Comparison of ENCODE assay signal across 1 cellular context in genomic region chr11:117545706-117546105, GRCh38.
TF ChIP-seq lines count a peak whose summit lies in the region.

No MANE protein-coding gene starts in this region.

TF ChIP-seq in IMR-90, 13 proteins besides CTCF, POLR2A, EP300 and RAD21 (continued from another document):
- no peak for TF ChIP-seq MAZ (IDR thresholded peaks at IDR 0.05; ENCODE audit: borderline replicate concordance, low read depth, low read length)
- no peak for TF ChIP-seq MXI1 (IDR thresholded peaks at IDR 0.05; ENCODE audit: borderline replicate concordance, low read depth, low read length)
